Comparison of ENCODE assay signal across 1 cellular context in the genomic region with DNA sequence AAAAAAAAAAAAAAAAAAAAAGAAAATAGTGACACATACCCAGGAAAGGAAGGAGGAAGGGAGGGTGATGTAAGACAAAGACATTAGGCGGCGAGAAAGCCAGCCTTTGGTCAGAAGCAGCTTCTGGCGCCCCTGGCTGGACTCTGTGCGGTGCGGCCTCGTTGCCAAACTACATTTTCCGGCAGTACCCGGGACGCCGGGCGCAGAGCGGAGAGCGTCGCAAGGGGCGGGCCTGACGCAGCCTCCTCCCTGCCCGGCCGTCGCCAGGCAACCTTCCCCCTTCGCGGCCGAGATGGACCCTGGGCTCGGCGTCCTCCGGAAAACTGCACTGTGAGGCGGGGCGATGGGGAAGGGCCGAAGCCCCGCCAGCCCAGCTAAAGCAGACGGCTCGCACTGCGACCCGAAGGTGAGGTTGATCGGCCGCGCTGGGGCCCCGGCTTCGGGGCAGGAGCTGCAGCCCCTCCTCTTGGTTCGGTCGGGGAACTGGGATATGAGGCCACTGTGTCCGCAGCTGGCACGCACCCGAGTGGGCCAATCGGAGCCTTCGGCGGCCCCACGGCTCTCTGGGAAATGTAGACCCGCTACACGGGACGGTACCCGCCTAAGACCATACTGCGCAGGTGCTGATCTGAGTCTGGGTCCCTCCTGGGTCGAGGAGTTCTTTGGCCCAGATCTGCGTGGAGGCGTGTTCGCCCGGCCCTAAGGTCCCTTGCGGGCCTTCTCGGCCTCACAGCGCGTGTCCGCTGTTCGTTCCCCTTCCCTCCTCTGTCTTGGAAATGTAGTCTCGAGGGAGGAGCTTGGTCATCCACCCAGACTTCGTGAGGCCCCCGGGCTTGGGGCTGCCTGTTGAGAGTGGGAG.
TF ChIP-seq lines count a peak whose summit lies in the region.

No MANE protein-coding gene starts in this region.

TF ChIP-seq in GM12878, 131 proteins besides CTCF, POLR2A, EP300 and RAD21 (continued from another document and continues in another):
- TF ChIP-seq, protein P1, sequence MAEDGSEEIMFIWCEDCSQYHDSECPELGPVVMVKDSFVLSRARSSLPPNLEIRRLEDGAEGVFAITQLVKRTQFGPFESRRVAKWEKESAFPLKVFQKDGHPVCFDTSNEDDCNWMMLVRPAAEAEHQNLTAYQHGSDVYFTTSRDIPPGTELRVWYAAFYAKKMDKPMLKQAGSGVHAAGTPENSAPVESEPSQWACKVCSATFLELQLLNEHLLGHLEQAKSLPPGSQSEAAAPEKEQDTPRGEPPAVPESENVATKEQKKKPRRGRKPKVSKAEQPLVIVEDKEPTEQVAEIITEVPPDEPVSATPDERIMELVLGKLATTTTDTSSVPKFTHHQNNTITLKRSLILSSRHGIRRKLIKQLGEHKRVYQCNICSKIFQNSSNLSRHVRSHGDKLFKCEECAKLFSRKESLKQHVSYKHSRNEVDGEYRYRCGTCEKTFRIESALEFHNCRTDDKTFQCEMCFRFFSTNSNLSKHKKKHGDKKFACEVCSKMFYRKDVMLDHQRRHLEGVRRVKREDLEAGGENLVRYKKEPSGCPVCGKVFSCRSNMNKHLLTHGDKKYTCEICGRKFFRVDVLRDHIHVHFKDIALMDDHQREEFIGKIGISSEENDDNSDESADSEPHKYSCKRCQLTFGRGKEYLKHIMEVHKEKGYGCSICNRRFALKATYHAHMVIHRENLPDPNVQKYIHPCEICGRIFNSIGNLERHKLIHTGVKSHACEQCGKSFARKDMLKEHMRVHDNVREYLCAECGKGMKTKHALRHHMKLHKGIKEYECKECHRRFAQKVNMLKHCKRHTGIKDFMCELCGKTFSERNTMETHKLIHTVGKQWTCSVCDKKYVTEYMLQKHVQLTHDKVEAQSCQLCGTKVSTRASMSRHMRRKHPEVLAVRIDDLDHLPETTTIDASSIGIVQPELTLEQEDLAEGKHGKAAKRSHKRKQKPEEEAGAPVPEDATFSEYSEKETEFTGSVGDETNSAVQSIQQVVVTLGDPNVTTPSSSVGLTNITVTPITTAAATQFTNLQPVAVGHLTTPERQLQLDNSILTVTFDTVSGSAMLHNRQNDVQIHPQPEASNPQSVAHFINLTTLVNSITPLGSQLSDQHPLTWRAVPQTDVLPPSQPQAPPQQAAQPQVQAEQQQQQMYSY (CRISPR knock-in tag; IDR thresholded peaks at IDR 0.05), result 0 out of 2 replicates have a peak, but pooled peaks have one; percentile 29
- TF ChIP-seq CHD4 (IDR thresholded peaks at IDR 0.05) (no peak), SP1 (IDR thresholded peaks at IDR 0.05; ENCODE audit: low read depth, low read length) (peak; percentile 63), CREM (IDR thresholded peaks at IDR 0.05; ENCODE audit: low read depth) (peak; percentile 98), FOXK2 (IDR thresholded peaks at IDR 0.05) (no peak), POLR2AphosphoS2 (IDR thresholded peaks at IDR 0.05; ENCODE audit: low read depth, low read length) (peak; percentile 65; the same call in 1 of the 2 replicates), RUNX3 (IDR thresholded peaks at IDR 0.05; ENCODE audit: low read length) (no peak; the same call in 1 of the 2 replicates), ASH2L (IDR thresholded peaks at IDR 0.05; ENCODE audit: borderline replicate concordance, low read depth) (no peak), TCF7 (IDR thresholded peaks at IDR 0.05; ENCODE audit: borderline replicate concordance) (no peak), CBX5 (IDR thresholded peaks at IDR 0.05; ENCODE audit: low read depth) (no peak), YBX1 (IDR thresholded peaks at IDR 0.05) (no peak), POU2F2 (IDR thresholded peaks at IDR 0.05; ENCODE audit: borderline replicate concordance, low read depth, low read length) (no peak), HCFC1 (IDR thresholded peaks at IDR 0.05; ENCODE audit: low read length) (peak; percentile 94), TARDBP (IDR thresholded peaks at IDR 0.05; ENCODE audit: borderline replicate concordance) (peak; percentile 88; the same call in 1 of the 2 replicates), ESRRA (IDR thresholded peaks at IDR 0.05; ENCODE audit: low read length) (no peak), GATAD2B (conservative IDR thresholded peaks at IDR 0.05; ENCODE audit: low read depth) (peak; percentile 83), ZNF207 (IDR thresholded peaks at IDR 0.05; ENCODE audit: borderline replicate concordance) (peak; percentile 60; the same call in 1 of the 2 replicates), MXI1 (IDR thresholded peaks at IDR 0.05; ENCODE audit: low read depth, low read length) (no peak; the same call in 1 of the 2 replicates), PAX5 (IDR thresholded peaks at IDR 0.05; ENCODE audit: borderline replicate concordance, low read depth, low read length) (no peak; the same call in 1 of the 2 replicates), WRNIP1 (IDR thresholded peaks at IDR 0.05; ENCODE audit: borderline replicate concordance, low read depth, low read length) (no peak; the same call in 1 of the 2 replicates), SPI1 (IDR thresholded peaks at IDR 0.05; ENCODE audit: borderline replicate concordance, insufficient read depth, low read depth, low read length) (peak; percentile 46; the same call in 1 of the 2 replicates)
- TF ChIP-seq, protein P2, sequence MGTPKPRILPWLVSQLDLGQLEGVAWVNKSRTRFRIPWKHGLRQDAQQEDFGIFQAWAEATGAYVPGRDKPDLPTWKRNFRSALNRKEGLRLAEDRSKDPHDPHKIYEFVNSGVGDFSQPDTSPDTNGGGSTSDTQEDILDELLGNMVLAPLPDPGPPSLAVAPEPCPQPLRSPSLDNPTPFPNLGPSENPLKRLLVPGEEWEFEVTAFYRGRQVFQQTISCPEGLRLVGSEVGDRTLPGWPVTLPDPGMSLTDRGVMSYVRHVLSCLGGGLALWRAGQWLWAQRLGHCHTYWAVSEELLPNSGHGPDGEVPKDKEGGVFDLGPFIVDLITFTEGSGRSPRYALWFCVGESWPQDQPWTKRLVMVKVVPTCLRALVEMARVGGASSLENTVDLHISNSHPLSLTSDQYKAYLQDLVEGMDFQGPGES (IDR thresholded peaks at IDR 0.05), result no peak
- TF ChIP-seq, protein P3, sequence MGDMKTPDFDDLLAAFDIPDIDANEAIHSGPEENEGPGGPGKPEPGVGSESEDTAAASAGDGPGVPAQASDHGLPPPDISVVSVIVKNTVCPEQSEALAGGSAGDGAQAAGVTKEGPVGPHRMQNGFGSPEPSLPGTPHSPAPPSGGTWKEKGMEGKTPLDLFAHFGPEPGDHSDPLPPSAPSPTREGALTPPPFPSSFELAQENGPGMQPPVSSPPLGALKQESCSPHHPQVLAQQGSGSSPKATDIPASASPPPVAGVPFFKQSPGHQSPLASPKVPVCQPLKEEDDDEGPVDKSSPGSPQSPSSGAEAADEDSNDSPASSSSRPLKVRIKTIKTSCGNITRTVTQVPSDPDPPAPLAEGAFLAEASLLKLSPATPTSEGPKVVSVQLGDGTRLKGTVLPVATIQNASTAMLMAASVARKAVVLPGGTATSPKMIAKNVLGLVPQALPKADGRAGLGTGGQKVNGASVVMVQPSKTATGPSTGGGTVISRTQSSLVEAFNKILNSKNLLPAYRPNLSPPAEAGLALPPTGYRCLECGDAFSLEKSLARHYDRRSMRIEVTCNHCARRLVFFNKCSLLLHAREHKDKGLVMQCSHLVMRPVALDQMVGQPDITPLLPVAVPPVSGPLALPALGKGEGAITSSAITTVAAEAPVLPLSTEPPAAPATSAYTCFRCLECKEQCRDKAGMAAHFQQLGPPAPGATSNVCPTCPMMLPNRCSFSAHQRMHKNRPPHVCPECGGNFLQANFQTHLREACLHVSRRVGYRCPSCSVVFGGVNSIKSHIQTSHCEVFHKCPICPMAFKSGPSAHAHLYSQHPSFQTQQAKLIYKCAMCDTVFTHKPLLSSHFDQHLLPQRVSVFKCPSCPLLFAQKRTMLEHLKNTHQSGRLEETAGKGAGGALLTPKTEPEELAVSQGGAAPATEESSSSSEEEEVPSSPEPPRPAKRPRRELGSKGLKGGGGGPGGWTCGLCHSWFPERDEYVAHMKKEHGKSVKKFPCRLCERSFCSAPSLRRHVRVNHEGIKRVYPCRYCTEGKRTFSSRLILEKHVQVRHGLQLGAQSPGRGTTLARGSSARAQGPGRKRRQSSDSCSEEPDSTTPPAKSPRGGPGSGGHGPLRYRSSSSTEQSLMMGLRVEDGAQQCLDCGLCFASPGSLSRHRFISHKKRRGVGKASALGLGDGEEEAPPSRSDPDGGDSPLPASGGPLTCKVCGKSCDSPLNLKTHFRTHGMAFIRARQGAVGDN (IDR thresholded peaks at IDR 0.05), result peak; percentile 79; the same call in 1 of the 2 replicates
- TF ChIP-seq, protein P4, sequence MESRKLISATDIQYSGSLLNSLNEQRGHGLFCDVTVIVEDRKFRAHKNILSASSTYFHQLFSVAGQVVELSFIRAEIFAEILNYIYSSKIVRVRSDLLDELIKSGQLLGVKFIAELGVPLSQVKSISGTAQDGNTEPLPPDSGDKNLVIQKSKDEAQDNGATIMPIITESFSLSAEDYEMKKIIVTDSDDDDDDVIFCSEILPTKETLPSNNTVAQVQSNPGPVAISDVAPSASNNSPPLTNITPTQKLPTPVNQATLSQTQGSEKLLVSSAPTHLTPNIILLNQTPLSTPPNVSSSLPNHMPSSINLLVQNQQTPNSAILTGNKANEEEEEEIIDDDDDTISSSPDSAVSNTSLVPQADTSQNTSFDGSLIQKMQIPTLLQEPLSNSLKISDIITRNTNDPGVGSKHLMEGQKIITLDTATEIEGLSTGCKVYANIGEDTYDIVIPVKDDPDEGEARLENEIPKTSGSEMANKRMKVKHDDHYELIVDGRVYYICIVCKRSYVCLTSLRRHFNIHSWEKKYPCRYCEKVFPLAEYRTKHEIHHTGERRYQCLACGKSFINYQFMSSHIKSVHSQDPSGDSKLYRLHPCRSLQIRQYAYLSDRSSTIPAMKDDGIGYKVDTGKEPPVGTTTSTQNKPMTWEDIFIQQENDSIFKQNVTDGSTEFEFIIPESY (IDR thresholded peaks at IDR 0.05), result no peak
- TF ChIP-seq, protein P5, sequence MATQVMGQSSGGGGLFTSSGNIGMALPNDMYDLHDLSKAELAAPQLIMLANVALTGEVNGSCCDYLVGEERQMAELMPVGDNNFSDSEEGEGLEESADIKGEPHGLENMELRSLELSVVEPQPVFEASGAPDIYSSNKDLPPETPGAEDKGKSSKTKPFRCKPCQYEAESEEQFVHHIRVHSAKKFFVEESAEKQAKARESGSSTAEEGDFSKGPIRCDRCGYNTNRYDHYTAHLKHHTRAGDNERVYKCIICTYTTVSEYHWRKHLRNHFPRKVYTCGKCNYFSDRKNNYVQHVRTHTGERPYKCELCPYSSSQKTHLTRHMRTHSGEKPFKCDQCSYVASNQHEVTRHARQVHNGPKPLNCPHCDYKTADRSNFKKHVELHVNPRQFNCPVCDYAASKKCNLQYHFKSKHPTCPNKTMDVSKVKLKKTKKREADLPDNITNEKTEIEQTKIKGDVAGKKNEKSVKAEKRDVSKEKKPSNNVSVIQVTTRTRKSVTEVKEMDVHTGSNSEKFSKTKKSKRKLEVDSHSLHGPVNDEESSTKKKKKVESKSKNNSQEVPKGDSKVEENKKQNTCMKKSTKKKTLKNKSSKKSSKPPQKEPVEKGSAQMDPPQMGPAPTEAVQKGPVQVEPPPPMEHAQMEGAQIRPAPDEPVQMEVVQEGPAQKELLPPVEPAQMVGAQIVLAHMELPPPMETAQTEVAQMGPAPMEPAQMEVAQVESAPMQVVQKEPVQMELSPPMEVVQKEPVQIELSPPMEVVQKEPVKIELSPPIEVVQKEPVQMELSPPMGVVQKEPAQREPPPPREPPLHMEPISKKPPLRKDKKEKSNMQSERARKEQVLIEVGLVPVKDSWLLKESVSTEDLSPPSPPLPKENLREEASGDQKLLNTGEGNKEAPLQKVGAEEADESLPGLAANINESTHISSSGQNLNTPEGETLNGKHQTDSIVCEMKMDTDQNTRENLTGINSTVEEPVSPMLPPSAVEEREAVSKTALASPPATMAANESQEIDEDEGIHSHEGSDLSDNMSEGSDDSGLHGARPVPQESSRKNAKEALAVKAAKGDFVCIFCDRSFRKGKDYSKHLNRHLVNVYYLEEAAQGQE (IDR thresholded peaks at IDR 0.05; ENCODE audit: low read depth, low read length), result no peak
- TF ChIP-seq, protein P6, sequence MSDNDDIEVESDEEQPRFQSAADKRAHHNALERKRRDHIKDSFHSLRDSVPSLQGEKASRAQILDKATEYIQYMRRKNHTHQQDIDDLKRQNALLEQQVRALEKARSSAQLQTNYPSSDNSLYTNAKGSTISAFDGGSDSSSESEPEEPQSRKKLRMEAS (IDR thresholded peaks at IDR 0.05; ENCODE audit: low read depth, low read length), result no peak; the same call in 1 of the 2 replicates
- TF ChIP-seq, protein P7, sequence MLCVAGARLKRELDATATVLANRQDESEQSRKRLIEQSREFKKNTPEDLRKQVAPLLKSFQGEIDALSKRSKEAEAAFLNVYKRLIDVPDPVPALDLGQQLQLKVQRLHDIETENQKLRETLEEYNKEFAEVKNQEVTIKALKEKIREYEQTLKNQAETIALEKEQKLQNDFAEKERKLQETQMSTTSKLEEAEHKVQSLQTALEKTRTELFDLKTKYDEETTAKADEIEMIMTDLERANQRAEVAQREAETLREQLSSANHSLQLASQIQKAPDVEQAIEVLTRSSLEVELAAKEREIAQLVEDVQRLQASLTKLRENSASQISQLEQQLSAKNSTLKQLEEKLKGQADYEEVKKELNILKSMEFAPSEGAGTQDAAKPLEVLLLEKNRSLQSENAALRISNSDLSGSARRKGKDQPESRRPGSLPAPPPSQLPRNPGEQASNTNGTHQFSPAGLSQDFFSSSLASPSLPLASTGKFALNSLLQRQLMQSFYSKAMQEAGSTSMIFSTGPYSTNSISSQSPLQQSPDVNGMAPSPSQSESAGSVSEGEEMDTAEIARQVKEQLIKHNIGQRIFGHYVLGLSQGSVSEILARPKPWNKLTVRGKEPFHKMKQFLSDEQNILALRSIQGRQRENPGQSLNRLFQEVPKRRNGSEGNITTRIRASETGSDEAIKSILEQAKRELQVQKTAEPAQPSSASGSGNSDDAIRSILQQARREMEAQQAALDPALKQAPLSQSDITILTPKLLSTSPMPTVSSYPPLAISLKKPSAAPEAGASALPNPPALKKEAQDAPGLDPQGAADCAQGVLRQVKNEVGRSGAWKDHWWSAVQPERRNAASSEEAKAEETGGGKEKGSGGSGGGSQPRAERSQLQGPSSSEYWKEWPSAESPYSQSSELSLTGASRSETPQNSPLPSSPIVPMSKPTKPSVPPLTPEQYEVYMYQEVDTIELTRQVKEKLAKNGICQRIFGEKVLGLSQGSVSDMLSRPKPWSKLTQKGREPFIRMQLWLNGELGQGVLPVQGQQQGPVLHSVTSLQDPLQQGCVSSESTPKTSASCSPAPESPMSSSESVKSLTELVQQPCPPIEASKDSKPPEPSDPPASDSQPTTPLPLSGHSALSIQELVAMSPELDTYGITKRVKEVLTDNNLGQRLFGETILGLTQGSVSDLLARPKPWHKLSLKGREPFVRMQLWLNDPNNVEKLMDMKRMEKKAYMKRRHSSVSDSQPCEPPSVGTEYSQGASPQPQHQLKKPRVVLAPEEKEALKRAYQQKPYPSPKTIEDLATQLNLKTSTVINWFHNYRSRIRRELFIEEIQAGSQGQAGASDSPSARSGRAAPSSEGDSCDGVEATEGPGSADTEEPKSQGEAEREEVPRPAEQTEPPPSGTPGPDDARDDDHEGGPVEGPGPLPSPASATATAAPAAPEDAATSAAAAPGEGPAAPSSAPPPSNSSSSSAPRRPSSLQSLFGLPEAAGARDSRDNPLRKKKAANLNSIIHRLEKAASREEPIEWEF (IDR thresholded peaks at IDR 0.05; ENCODE audit: insufficient replicate concordance, low read depth, low read length), result no peak
- TF ChIP-seq, protein P8, sequence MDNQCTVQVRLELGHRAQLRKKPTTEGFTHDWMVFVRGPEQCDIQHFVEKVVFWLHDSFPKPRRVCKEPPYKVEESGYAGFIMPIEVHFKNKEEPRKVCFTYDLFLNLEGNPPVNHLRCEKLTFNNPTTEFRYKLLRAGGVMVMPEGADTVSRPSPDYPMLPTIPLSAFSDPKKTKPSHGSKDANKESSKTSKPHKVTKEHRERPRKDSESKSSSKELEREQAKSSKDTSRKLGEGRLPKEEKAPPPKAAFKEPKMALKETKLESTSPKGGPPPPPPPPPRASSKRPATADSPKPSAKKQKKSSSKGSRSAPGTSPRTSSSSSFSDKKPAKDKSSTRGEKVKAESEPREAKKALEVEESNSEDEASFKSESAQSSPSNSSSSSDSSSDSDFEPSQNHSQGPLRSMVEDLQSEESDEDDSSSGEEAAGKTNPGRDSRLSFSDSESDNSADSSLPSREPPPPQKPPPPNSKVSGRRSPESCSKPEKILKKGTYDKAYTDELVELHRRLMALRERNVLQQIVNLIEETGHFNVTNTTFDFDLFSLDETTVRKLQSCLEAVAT (IDR thresholded peaks at IDR 0.05), result peak; percentile 87
